ENCODE assay signal across 8 cellular contexts in the genomic region with DNA sequence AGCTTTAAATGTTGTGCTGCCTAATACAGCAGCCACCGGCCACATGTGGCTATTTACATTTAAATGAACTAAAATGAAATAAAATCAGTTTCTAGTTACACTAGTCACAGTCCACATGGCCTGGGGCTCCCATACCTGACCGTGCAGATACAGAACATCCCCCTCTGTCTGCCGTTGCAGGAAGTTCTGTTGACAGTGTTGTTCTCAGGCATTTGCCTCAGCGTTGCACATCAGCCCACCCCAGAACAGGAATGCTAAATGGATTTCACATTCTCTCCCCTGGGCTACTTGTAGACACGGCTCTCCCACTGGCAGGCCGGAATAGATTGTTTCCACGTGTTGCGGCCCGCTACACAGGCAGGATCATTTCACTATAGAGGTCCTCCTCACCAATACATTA. TPM values are rescaled to one million over a fixed set of nuclear protein-coding genes. Genes with fewer than 3 reads are reported as not detected.
DNase-seq lines count a peak whose midpoint lies in the region; ATAC-seq and TF ChIP-seq lines count a peak whose summit lies in the region.

No MANE protein-coding gene starts in this region.

- H3K36me3 ChIP-seq in cardiac muscle cell (peaks cover 70% of the 10 kb centered on the region), tibial nerve (peaks cover 0 to 92% (median 3%) of the 10 kb centered on the region in 3 donors)

- H3K4me1 ChIP-seq in cardiac muscle cell (ENCODE audit: low read depth) (peaks cover 32% of the 10 kb centered on the region), tibial nerve (peaks cover 0 to 51% (median 9%) of the 10 kb centered on the region in 4 donors)

- TF ChIP-seq CTCF in cardiac muscle cell (IDR thresholded peaks at IDR 0.05; ENCODE audit: low read depth, low read length) (peak; percentile 29), epithelial cell of proximal tubule (conservative IDR thresholded peaks at IDR 0.05; ENCODE audit: low read depth, low read length) (peak; percentile 36), tibial nerve (IDR thresholded peaks at IDR 0.05) (peak in 4 of 5 experiments; percentile 28 to 65 (median 40))

- intact Hi-C loops in left cardiac atrium (cut with DNase I) = loop anchor here in 1 of 2 donors (5.0 kb wide), 1 partner anchor 95 kb away; no protein-coding TSS in a partner anchor

- DNase-seq in cardiac muscle cell (ENCODE audit: low read depth in 1 of 2, low spot score in 1 of 2) (peak in 1 of 2 donors; percentile 38), left cardiac atrium (no peak), NCI-H82 treated with DMSO at 0.1 percent for 48 hours (lab: John Stamatoyannopoulos, UW; ENCODE audit: unreplicated experiment) (peak; percentile 45), epithelial cell of proximal tubule (ENCODE audit: low read depth) (no peak), tibial nerve (ENCODE audit: low spot score in 2 of 2) (peak; percentile 48 to 60), nucleus accumbens (lab: John Stamatoyannopoulos, UW) (no peak), activated T-cell treated with anti-CD3 and anti-CD28 coated beads for 4 hours (no peak), NCI-H187 treated with DMSO at 0.1 percent for 48 hours (lab: John Stamatoyannopoulos, UW) (no peak)

- WGBS in tibial nerve, 2 donors = 54 to 55% methylated on average over 9 of the region's 9 CpGs

- TF ChIP-seq EP300 in tibial nerve (IDR thresholded peaks at IDR 0.05) = peak in 1 of 2 donors; percentile 10

- H3K4me3 ChIP-seq in cardiac muscle cell = no peak overlapping the region
- H3K4me3 ChIP-seq in epithelial cell of proximal tubule (ENCODE audit: low read depth, low read length) = no peak overlapping the region
- no peak overlapping the region for H3K4me3 ChIP-seq in tibial nerve

- no peak for ATAC-seq in left cardiac atrium

- no peak for TF ChIP-seq POLR2A in tibial nerve (IDR thresholded peaks at IDR 0.05)

- H3K9me3 ChIP-seq in cardiac muscle cell (ENCODE audit: low read depth) (no peaks in the 10 kb centered on the region), tibial nerve (no peaks in the 10 kb centered on the region)

- H3K27me3 ChIP-seq in cardiac muscle cell (no peaks in the 10 kb centered on the region), tibial nerve (no peaks in the 10 kb centered on the region)

- H3K27ac ChIP-seq in cardiac muscle cell = peak overlapping the region; percentile 2
- H3K27ac ChIP-seq in tibial nerve = peak overlapping the region in 2 of 4 donors; percentile 53 to 58

RNA-seq across cellular contexts. Expression of gene JAG1, which starts 26.3 kb away (rescaled TPM):
- 45.3 and 53.2 TPM in 2 replicates for total RNA-seq in cardiac muscle cell
- 18.3 and 21.3 TPM in 2 replicates for polyA plus RNA-seq in cardiac muscle cell
- total RNA-seq in left cardiac atrium = 10 to 100 TPM; 32.4 to 42.3 TPM
- total RNA-seq in epithelial cell of proximal tubule = 26.3 and 42.8 TPM in 2 replicates
- total RNA-seq in tibial nerve = 100 to 1,000 TPM in 2 of 4 donors, 10 to 100 TPM in 2; 93.1 to 133 (median 112) TPM

Comparison
In these comparisons a context has a peak if more than half of its experiments do, and no peak if none do; other contexts are left out.
1. DNase-seq: peak in NCI-H82 treated with DMSO at 0.1 percent for 48 hours (single experiment) and tibial nerve (2 of 2); none in left cardiac atrium (single experiment), epithelial cell of proximal tubule (single experiment), nucleus accumbens (0 of 56), activated T-cell treated with anti-CD3 and anti-CD28 coated beads for 4 hours (single experiment) and NCI-H187 treated with DMSO at 0.1 percent for 48 hours (single experiment).
2. Peak in every context shown above with its lines, with median percentiles within 50 percentile points of each other: CTCF ChIP-seq.